In the genomic region with DNA sequence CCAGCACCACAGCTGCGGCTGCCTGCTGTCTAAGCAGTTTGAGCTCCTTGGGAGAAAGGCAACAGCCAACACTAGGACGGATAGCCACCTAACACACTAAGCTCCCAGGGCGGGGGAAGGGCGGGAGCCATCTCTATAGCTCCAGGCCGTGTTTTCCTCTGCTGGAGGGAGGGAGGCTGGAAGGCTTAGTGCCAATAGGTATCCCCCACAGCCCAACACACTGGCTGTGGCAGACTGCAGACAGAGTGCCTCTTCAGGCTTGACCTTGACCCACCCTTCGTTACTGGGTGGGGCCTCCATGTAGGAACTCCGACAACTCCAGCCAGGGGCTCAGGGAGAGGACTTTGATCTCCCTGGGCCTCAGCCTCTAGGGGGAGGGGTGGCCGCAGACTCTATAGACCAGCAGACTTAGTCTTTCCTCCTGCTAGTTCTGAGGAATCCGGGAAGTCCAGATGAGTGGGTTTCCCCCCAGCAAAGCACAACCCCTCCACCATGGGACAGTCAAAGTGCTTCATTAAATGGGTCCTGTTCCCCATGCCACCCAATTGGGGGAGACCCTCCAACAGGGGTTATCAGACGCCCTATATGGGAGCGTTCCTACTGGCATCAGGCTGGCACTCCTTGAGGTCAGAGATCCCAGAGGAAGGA, we compare ENCODE assay signal across 15 cellular contexts.
"Had no signal": no experiment of that assay in that cellular context is flagged by ENCODE, and none has a peak within 500 bp of the region (broad histone marks: within the 10 kb centered on the region; RNA-seq: fewer than 3 reads in every experiment).

No MANE protein-coding gene starts in this region.

- H3K27ac Mint-ChIP-seq: activated CD4-positive, alpha-beta T cell treated with anti-CD3 and anti-CD28 coated beads for 36 hours; activated naive CD4-positive, alpha-beta T cell treated with anti-CD3 and anti-CD28 coated beads, Interleukin-2, amount 50 U/mL, for 24 hours; naive B cell had no signal

- H3K4me3 Mint-ChIP-seq: activated CD4-positive, alpha-beta T cell treated with anti-CD3 and anti-CD28 coated beads for 36 hours; activated naive CD4-positive, alpha-beta T cell treated with anti-CD3 and anti-CD28 coated beads, Interleukin-2, amount 50 U/mL, for 24 hours; naive B cell had no signal

- H3K27ac ChIP-seq: breast epithelium, esophagus squamous epithelium, pancreas, tibial artery had no signal

- H3K4me1 Mint-ChIP-seq: activated CD4-positive, alpha-beta T cell treated with anti-CD3 and anti-CD28 coated beads for 36 hours; activated naive CD4-positive, alpha-beta T cell treated with anti-CD3 and anti-CD28 coated beads, Interleukin-2, amount 50 U/mL, for 24 hours; naive B cell had no signal

- H3K4me3 ChIP-seq: breast epithelium, esophagus squamous epithelium, pancreas, tibial artery had no signal

- H3K4me1 ChIP-seq: breast epithelium, esophagus squamous epithelium, pancreas, tibial artery had no signal

- H3K9me3 Mint-ChIP-seq: activated naive CD4-positive, alpha-beta T cell treated with anti-CD3 and anti-CD28 coated beads, Interleukin-2, amount 50 U/mL, for 24 hours had no signal

- H3K36me3 ChIP-seq: breast epithelium, esophagus squamous epithelium, pancreas, tibial artery had no signal

- H3K27me3 ChIP-seq: tibial artery had no signal

- H3K36me3 Mint-ChIP-seq: activated naive CD4-positive, alpha-beta T cell treated with anti-CD3 and anti-CD28 coated beads, Interleukin-2, amount 50 U/mL, for 24 hours; naive B cell had no signal

- DNase-seq: activated CD4-positive, alpha-beta T cell treated with anti-CD3 and anti-CD28 coated beads for 36 hours; activated CD4-positive, alpha-beta T cell treated with anti-CD3 and anti-CD28 coated beads, Interleukin-2, amount 50 U/mL, for 48 hours; activated gamma-delta T cell; cortex of kidney; effector CD8-positive, alpha-beta T cell; esophagus squamous epithelium; left colon; mammary epithelial cell; naive B cell; pancreas; stimulated activated CD8-positive, alpha-beta memory T cell treated with anti-CD3 and anti-CD28 coated beads, Interleukin-4, amount 100 ng/mL, for 48 hours; stimulated activated naive CD4-positive, alpha-beta T cell treated with Interleukin-2 at 50 U/mL for 16 hours; tibial artery had no signal

- H3K9me3 ChIP-seq: breast epithelium, pancreas, tibial artery had no signal

- ATAC-seq: activated CD4-positive, alpha-beta T cell treated with anti-CD3 and anti-CD28 coated beads for 36 hours; left colon; pancreas had no signal
